In the genomic region with DNA sequence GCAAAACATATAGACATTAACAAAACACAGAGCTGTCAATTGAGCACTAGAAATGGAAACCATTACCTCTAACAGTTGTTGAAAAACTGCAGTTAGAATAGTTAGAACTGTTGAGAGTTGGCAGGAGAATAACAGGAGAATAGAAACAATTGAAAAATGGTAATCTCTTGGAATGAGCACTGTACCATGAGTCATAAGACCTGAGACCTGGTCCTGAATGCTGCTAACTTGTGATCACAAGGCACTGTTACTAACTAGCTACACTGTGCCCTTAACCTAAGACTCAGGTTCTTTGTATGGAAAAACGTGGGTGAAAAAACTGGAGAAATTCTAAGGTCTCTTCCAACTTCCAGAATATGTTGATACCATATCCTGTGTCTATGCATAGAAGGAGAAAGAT, we compare ENCODE assay signal across 25 cellular contexts. TPM values are rescaled to one million over a fixed set of nuclear protein-coding genes. Genes with fewer than 3 reads are reported as not detected.
A peak's percentile ranks its signal among the peaks of the same experiment; 100 is the strongest.
DNase-seq lines count a peak whose midpoint lies in the region; ATAC-seq, FAIRE-seq and TF ChIP-seq lines count a peak whose summit lies in the region.
"Had no signal": no experiment of that assay in that cellular context is flagged by ENCODE, and none has a peak within 500 bp of the region (broad histone marks: within the 10 kb centered on the region; RNA-seq: fewer than 3 reads in every experiment).

No MANE protein-coding gene starts in this region.

- H3K36me3 ChIP-seq in astrocyte (ENCODE audit: insufficient read depth, low read length): peaks cover 69% of the 10 kb centered on the region

- peaks cover 59% of the 10 kb centered on the region for H4K20me1 ChIP-seq in astrocyte (ENCODE audit: insufficient read depth, low read length)

- no peak overlapping the region for H3K4me2 ChIP-seq in astrocyte (ENCODE audit: low read length)

- H3K4me3 Mint-ChIP-seq in astrocyte (ENCODE audit: unreplicated experiment): no peak overlapping the region
- no peak overlapping the region for H3K4me3 Mint-ChIP-seq in stimulated activated naive CD8-positive, alpha-beta T cell treated with anti-CD3 and anti-CD28 coated beads, Interleukin-15, amount 100 ng/mL, for 72 hours
- H3K4me3 Mint-ChIP-seq in glutamatergic neuron (ENCODE audit: unreplicated experiment): no peak overlapping the region

- H3K79me2 ChIP-seq in astrocyte (ENCODE audit: insufficient read depth, low read length): peaks cover 30% of the 10 kb centered on the region

- no peak overlapping the region for H2AFZ ChIP-seq in astrocyte (ENCODE audit: low read depth, low read length)

- no peak overlapping the region for H3K4me3 ChIP-seq in astrocyte (ENCODE audit: insufficient read depth, low read depth, low read length)
- H3K4me3 ChIP-seq: SK-N-MC had no signal

- no peak overlapping the region for H3K9ac ChIP-seq in astrocyte (ENCODE audit: low read length)

- DNase-seq in activated naive CD4-positive, alpha-beta T cell treated with anti-CD3 and anti-CD28 coated beads, Interleukin-2, amount 50 U/mL, for 72 hours (ENCODE audit: low spot score in 2 of 2): no peak
- no peak for DNase-seq in activated naive CD4-positive, alpha-beta T cell treated with Interleukin-2 at 50 U/mL for 16 hours
- DNase-seq in astrocyte (ENCODE audit: low read depth) (no peak), kidney tubule cell (ENCODE audit: low spot score) (peak; percentile 15), glutamatergic neuron (no peak), HPDE6-E6E7 (ENCODE audit: extremely low spot score) (no peak), NCI-H1048 (lab: John Stamatoyannopoulos, UW) (no peak)
- DNase-seq in stimulated activated naive CD8-positive, alpha-beta T cell treated with anti-CD3 and anti-CD28 coated beads, Interleukin-15, amount 100 ng/mL, for 72 hours: no peak
- DNase-seq: 8988T, ACHN, Calu3, DND-41, H7, NCI-H1092, NCI-H1417 treated with DMSO at 0.1 percent for 48 hours, NCI-H1694 treated with DMSO at 0.1 percent for 48 hours, NCI-H2081, NCI-H2227 treated with DMSO at 0.1 percent for 48 hours, NCI-H526 treated with DMSO at 0.1 percent for 48 hours, SHP77 had no signal

- H3K36me3 Mint-ChIP-seq in activated naive CD4-positive, alpha-beta T cell treated with anti-CD3 and anti-CD28 coated beads, Interleukin-2, amount 50 U/mL, for 72 hours: no peaks in the 10 kb centered on the region
- peaks cover 30% of the 10 kb centered on the region for H3K36me3 Mint-ChIP-seq in astrocyte (ENCODE audit: low read depth, unreplicated experiment)
- H3K36me3 Mint-ChIP-seq in glutamatergic neuron (ENCODE audit: unreplicated experiment): no peaks in the 10 kb centered on the region

- H3K27me3 Mint-ChIP-seq in astrocyte (ENCODE audit: low read depth, unreplicated experiment) (no peaks in the 10 kb centered on the region), glutamatergic neuron (ENCODE audit: unreplicated experiment) (peaks cover 1% of the 10 kb centered on the region)
- H3K27me3 Mint-ChIP-seq in stimulated activated naive CD8-positive, alpha-beta T cell treated with anti-CD3 and anti-CD28 coated beads, Interleukin-15, amount 100 ng/mL, for 72 hours: peaks cover 10% of the 10 kb centered on the region

- H3K9me3 ChIP-seq in astrocyte (ENCODE audit: insufficient read depth, low read depth, low read length): no peaks in the 10 kb centered on the region

- no peak for FAIRE-seq in astrocyte (lab: Jason Lieb, UNC)
- FAIRE-seq: GM19239 had no signal

- H3K27me3 ChIP-seq in astrocyte (ENCODE audit: insufficient read depth, low read length): no peaks in the 10 kb centered on the region

- no peak for TF ChIP-seq CTCF in astrocyte (IDR thresholded peaks at IDR 0.05; ENCODE audit: insufficient read depth, low read depth, low read length)
- no peak for TF ChIP-seq CTCF in glutamatergic neuron (IDR thresholded peaks at IDR 0.05; ENCODE audit: partially characterized antibody, unreplicated experiment)

- peak overlapping the region; percentile 25 for H3K27ac ChIP-seq in astrocyte (ENCODE audit: low read depth, low read length)
- H3K27ac ChIP-seq: RWPE1, SK-N-MC had no signal

- H3K4me1 ChIP-seq in astrocyte (ENCODE audit: insufficient read depth, low read length): peaks cover 7% of the 10 kb centered on the region

- no peak overlapping the region for H3K27ac Mint-ChIP-seq in activated naive CD4-positive, alpha-beta T cell treated with anti-CD3 and anti-CD28 coated beads, Interleukin-2, amount 50 U/mL, for 72 hours
- H3K27ac Mint-ChIP-seq in astrocyte (ENCODE audit: unreplicated experiment) (peak overlapping the region; percentile 83), glutamatergic neuron (ENCODE audit: unreplicated experiment) (no peak overlapping the region)
- H3K27ac Mint-ChIP-seq in stimulated activated naive CD8-positive, alpha-beta T cell treated with anti-CD3 and anti-CD28 coated beads, Interleukin-15, amount 100 ng/mL, for 72 hours: no peak overlapping the region

- peak; percentile 37 to 55 for ATAC-seq in activated naive CD4-positive, alpha-beta T cell treated with anti-CD3 and anti-CD28 coated beads, Interleukin-2, amount 50 U/mL, for 72 hours
- peak; percentile 43 for ATAC-seq in stimulated activated naive CD8-positive, alpha-beta T cell treated with anti-CD3 and anti-CD28 coated beads, Interleukin-15, amount 100 ng/mL, for 72 hours
- ATAC-seq: Panc1 had no signal

- H3K4me1 Mint-ChIP-seq in astrocyte (ENCODE audit: low read depth, unreplicated experiment) (peaks cover 21% of the 10 kb centered on the region), glutamatergic neuron (ENCODE audit: low read depth, unreplicated experiment) (no peaks in the 10 kb centered on the region)
- H3K4me1 Mint-ChIP-seq in stimulated activated naive CD8-positive, alpha-beta T cell treated with anti-CD3 and anti-CD28 coated beads, Interleukin-15, amount 100 ng/mL, for 72 hours: peaks cover 32% of the 10 kb centered on the region

- no peaks in the 10 kb centered on the region for H3K9me3 Mint-ChIP-seq in activated naive CD4-positive, alpha-beta T cell treated with anti-CD3 and anti-CD28 coated beads, Interleukin-2, amount 50 U/mL, for 72 hours
- H3K9me3 Mint-ChIP-seq in astrocyte (ENCODE audit: unreplicated experiment) (no peaks in the 10 kb centered on the region), glutamatergic neuron (ENCODE audit: unreplicated experiment) (no peaks in the 10 kb centered on the region)
- no peaks in the 10 kb centered on the region for H3K9me3 Mint-ChIP-seq in stimulated activated naive CD8-positive, alpha-beta T cell treated with anti-CD3 and anti-CD28 coated beads, Interleukin-15, amount 100 ng/mL, for 72 hours

RNA-seq across cellular contexts. Expression of a gene that starts 29.3 kb away (rescaled TPM):
- total RNA-seq in activated naive CD4-positive, alpha-beta T cell treated with anti-CD3 and anti-CD28 coated beads, Interleukin-2, amount 50 U/mL, for 72 hours: 1 to 10 TPM in 1 of 2 donors, under 1 TPM in 1; 0.41 to 1.4 TPM
- total RNA-seq in astrocyte (159 and 169 TPM in 2 replicates), glutamatergic neuron (ENCODE audit: unreplicated experiment) (1.0 TPM)
- total RNA-seq: OCI-LY7 had no signal

RNA-seq across cellular contexts. Expression of a gene that starts 40.3 kb away (rescaled TPM):
- 1 to 10 TPM; 3.7 to 5.1 TPM for total RNA-seq in activated naive CD4-positive, alpha-beta T cell treated with anti-CD3 and anti-CD28 coated beads, Interleukin-2, amount 50 U/mL, for 72 hours
- total RNA-seq in astrocyte (3.1 and 3.8 TPM in 2 replicates), glutamatergic neuron (ENCODE audit: unreplicated experiment) (not detected)
- total RNA-seq: H7 had no signal

Comparison
In these comparisons a context has a peak if more than half of its experiments do, and no peak if none do; other contexts are left out.
1. RNA of a gene that starts 29.3 kb away (total RNA-seq): 159 to 169 TPM in astrocyte; 0.41 to 1.4 TPM in activated naive CD4-positive, alpha-beta T cell treated with anti-CD3 and anti-CD28 coated beads, Interleukin-2, amount 50 U/mL, for 72 hours and 1.0 TPM in glutamatergic neuron (single experiment); every median in the first group is over 10 times any median in the second.